In genomic region chr2:181462032-181462431, GRCh38 we compare ENCODE assay signal across 9 cellular contexts. TPM values are rescaled to one million over a fixed set of nuclear protein-coding genes. Genes with fewer than 3 reads are reported as not detected.
DNase-seq lines count a peak whose midpoint lies in the region; ATAC-seq and TF ChIP-seq lines count a peak whose summit lies in the region.
"Had no signal": no experiment of that assay in that cellular context is flagged by ENCODE, and none has a peak within 500 bp of the region (broad histone marks: within the 10 kb centered on the region; RNA-seq: fewer than 3 reads in every experiment).

No MANE protein-coding gene starts in this region.

- DNase-seq in GM12865 (ENCODE audit: low read depth) (peak; percentile 59), fibroblast of villous mesenchyme (ENCODE audit: low read depth) (peak; percentile 34), CD1c-positive myeloid dendritic cell (ENCODE audit: extremely low spot score) (no peak), tibial artery (no peak), NK-92 (lab: John Stamatoyannopoulos, UW; ENCODE audit: unreplicated experiment) (no peak), NCI-H510A (lab: John Stamatoyannopoulos, UW) (no peak)

- H3K9me3 ChIP-seq in Loucy (ENCODE audit: insufficient read depth, low read depth, low read length) = no peaks in the 10 kb centered on the region
- H3K9me3 ChIP-seq in tibial artery = no peaks in the 10 kb centered on the region
- H3K9me3 ChIP-seq: gastroesophageal sphincter had no signal

- intact Hi-C loops in tibial artery (cut with DNase I; ENCODE audit: low total_unique reads) = no loop called here

- TF ChIP-seq CTCF in GM12865 (IDR thresholded peaks at IDR 0.05; ENCODE audit: insufficient read depth, low read depth, low read length, missing control alignments) = no peak
- no peak for TF ChIP-seq CTCF in Loucy (conservative IDR thresholded peaks at IDR 0.05; ENCODE audit: low read length)
- TF ChIP-seq CTCF in fibroblast of villous mesenchyme (IDR thresholded peaks at IDR 0.05; ENCODE audit: insufficient read depth, low read depth, low read length) = no peak
- TF ChIP-seq CTCF in tibial artery (IDR thresholded peaks at IDR 0.05) = no peak

- peaks cover 25% of the 10 kb centered on the region for H3F3A ChIP-seq in Loucy (ENCODE audit: low read depth)

- H4K20me1 ChIP-seq in Loucy (ENCODE audit: insufficient read depth, low read length, poor library complexity, severe bottlenecking) = peaks cover 45% of the 10 kb centered on the region

- H3K4me3 ChIP-seq in GM12865 (ENCODE audit: low read depth, low read length) (peak overlapping the region; percentile 95), Loucy (ENCODE audit: low read length, poor library complexity, severe bottlenecking) (peak overlapping the region; percentile 87), fibroblast of villous mesenchyme (ENCODE audit: low read depth, low read length) (no peak overlapping the region), tibial artery (no peak overlapping the region)
- H3K4me3 ChIP-seq: gastroesophageal sphincter had no signal

- H3K27ac ChIP-seq in tibial artery = no peak overlapping the region
- H3K27ac ChIP-seq: gastroesophageal sphincter had no signal

- peak overlapping the region; percentile 99 for H3K9ac ChIP-seq in Loucy (ENCODE audit: low read depth, low read length, poor library complexity, severe bottlenecking)

- H3K9me2 ChIP-seq in Loucy (replicated peaks; ENCODE audit: low read depth, low read length) = no peaks in the 10 kb centered on the region

- H2AFZ ChIP-seq in Loucy (ENCODE audit: low read length) = no peak overlapping the region

- H3K27me3 ChIP-seq in Loucy (ENCODE audit: insufficient read depth, low read length, poor library complexity, severe bottlenecking) (peaks cover 39% of the 10 kb centered on the region), tibial artery (peaks cover 0 to 12% of the 10 kb centered on the region in 2 donors)

- peaks cover 97% of the 10 kb centered on the region for H3K79me2 ChIP-seq in Loucy (ENCODE audit: insufficient read depth, low read length)

- H3K36me3 ChIP-seq in Loucy (ENCODE audit: insufficient read depth, low read length) = peaks cover 82% of the 10 kb centered on the region
- no peaks in the 10 kb centered on the region for H3K36me3 ChIP-seq in tibial artery
- H3K36me3 ChIP-seq: gastroesophageal sphincter had no signal

- ATAC-seq in GM21526 (IDR thresholded peaks at IDR 0.05; ENCODE audit: low FRiP score, unreplicated experiment) = peak; percentile 30
- ATAC-seq: gastroesophageal sphincter had no signal

- peak overlapping the region; percentile 81 for H3K4me2 ChIP-seq in Loucy (ENCODE audit: low read depth, low read length, poor library complexity, severe bottlenecking)

- H3K4me1 ChIP-seq in Loucy (ENCODE audit: insufficient read depth, low read length, poor library complexity, severe bottlenecking) (peaks cover 45% of the 10 kb centered on the region), tibial artery (peaks cover 0 to 13% (median 9%) of the 10 kb centered on the region in 4 donors)

RNA-seq across cellular contexts. Expression of gene ITGA4, which starts 4.8 kb away (rescaled TPM):
- total RNA-seq in fibroblast of villous mesenchyme = 132 and 145 TPM in 2 replicates

Comparison
In these comparisons a context has a peak if more than half of its experiments do, and no peak if none do; other contexts are left out.
1. DNase-seq: peak in GM12865 (single experiment) and fibroblast of villous mesenchyme (single experiment); none in CD1c-positive myeloid dendritic cell (single experiment), tibial artery (0 of 2), NK-92 (single experiment) and NCI-H510A (single experiment).
2. H3K4me3 ChIP-seq: peak in GM12865 (single experiment) and Loucy (single experiment); none in fibroblast of villous mesenchyme (single experiment) and tibial artery (0 of 2).